In genomic region chr6:97160280-97160679, GRCh38 we compare ENCODE assay signal across 2 cellular contexts.
TF ChIP-seq lines count a peak whose summit lies in the region.

No MANE protein-coding gene starts in this region.

TF ChIP-seq in HepG2, 621 proteins besides CTCF, POLR2A, EP300 and RAD21 (continued from another document):
- TF ChIP-seq, protein P1, sequence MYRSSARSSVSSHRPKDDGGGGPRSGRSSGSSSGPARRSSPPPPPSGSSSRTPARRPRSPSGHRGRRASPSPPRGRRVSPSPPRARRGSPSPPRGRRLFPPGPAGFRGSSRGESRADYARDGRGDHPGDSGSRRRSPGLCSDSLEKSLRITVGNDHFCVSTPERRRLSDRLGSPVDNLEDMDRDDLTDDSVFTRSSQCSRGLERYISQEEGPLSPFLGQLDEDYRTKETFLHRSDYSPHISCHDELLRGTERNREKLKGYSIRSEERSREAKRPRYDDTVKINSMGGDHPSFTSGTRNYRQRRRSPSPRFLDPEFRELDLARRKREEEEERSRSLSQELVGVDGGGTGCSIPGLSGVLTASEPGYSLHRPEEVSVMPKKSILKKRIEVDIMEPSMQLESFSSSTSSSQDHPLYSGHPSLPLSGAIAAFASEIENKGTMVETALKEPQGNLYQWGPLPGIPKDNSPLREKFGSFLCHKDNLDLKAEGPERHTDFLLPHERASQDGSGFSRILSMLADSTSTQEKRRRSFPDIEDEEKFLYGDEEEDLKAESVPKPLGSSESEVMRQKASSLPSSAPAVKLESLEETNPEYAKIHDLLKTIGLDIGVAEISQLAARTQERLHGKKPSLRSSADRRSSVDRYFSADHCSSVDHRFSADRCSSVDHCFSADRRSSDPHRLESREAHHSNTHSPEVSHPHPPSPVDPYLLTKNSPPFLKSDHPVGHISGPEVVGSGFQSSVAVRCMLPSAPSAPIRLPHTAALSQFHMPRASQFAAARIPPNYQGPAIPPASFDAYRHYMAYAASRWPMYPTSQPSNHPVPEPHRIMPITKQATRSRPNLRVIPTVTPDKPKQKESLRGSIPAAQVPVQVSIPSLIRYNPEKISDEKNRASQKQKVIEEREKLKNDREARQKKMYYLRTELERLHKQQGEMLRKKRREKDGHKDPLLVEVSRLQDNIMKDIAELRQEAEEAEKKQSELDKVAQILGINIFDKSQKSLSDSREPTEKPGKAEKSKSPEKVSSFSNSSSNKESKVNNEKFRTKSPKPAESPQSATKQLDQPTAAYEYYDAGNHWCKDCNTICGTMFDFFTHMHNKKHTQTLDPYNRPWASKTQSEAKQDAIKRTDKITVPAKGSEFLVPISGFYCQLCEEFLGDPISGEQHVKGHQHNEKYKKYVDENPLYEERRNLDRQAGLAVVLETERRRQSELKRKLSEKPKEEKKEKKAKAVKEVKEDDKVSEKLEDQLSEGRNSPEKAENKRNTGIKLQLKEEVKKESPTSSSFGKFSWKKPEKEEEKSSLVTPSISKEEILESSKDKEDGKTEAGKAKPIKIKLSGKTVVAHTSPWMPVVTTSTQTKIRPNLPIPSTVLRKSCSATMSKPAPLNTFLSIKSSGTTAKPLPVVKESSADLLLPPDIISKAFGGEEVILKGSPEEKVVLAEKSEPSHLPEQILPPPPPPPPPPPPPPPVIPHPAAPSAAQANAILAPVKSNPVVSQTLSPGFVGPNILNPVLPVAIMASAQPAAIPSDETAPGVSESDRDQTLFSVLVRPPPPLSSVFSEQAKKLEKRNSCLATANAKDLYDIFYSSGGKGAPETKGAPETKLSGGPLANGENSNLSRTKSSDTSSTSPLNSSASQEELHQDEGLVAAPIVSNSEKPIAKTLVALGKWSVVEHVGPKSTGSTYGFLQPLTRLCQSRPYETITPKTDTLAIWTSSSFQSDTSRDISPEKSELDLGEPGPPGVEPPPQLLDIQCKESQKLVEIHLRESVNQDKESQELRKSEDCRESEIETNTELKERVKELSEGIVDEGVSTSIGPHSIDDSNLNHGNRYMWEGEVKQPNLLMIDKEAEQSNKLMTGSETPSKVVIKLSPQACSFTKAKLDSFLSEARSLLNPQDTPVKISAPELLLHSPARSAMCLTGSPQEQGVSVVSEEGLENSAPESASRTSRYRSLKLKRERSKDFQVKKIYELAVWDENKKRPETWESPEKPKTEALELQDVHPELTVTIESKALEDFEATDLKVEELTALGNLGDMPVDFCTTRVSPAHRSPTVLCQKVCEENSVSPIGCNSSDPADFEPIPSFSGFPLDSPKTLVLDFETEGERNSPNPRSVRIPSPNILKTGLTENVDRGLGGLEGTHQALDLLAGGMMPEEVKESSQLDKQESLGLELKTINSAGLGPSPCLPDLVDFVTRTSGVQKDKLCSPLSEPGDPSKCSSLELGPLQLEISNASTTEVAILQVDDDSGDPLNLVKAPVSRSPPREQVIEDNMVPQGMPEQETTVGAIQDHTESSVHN (CRISPR knock-in tag; IDR thresholded peaks at IDR 0.05) = no peak
TF ChIP-seq in HepG2: peak in this region for 1.

TF ChIP-seq in K562, 482 proteins besides CTCF, POLR2A, EP300 and RAD21 (continued from another document and continues in another):
- TF ChIP-seq, protein P2, sequence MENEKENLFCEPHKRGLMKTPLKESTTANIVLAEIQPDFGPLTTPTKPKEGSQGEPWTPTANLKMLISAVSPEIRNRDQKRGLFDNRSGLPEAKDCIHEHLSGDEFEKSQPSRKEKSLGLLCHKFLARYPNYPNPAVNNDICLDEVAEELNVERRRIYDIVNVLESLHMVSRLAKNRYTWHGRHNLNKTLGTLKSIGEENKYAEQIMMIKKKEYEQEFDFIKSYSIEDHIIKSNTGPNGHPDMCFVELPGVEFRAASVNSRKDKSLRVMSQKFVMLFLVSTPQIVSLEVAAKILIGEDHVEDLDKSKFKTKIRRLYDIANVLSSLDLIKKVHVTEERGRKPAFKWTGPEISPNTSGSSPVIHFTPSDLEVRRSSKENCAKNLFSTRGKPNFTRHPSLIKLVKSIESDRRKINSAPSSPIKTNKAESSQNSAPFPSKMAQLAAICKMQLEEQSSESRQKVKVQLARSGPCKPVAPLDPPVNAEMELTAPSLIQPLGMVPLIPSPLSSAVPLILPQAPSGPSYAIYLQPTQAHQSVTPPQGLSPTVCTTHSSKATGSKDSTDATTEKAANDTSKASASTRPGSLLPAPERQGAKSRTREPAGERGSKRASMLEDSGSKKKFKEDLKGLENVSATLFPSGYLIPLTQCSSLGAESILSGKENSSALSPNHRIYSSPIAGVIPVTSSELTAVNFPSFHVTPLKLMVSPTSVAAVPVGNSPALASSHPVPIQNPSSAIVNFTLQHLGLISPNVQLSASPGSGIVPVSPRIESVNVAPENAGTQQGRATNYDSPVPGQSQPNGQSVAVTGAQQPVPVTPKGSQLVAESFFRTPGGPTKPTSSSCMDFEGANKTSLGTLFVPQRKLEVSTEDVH (IDR thresholded peaks at IDR 0.05; ENCODE audit: low read depth, partially characterized antibody) = no peak
- TF ChIP-seq POLR3G (IDR thresholded peaks at IDR 0.05; ENCODE audit: extremely low read depth, insufficient read length, insufficient replicate concordance) (no peak), ATF7 (IDR thresholded peaks at IDR 0.05) (no peak), ZNF174 (CRISPR knock-in tag; IDR thresholded peaks at IDR 0.05) (no peak), ILK (tag; IDR thresholded peaks at IDR 0.05; ENCODE audit: borderline replicate concordance, low read depth) (no peak), LCOR (CRISPR knock-in tag; IDR thresholded peaks at IDR 0.05) (no peak), SOX6 (IDR thresholded peaks at IDR 0.05) (no peak), NCOA4 (IDR thresholded peaks at IDR 0.05; ENCODE audit: partially characterized antibody) (no peak), FOXP4 (CRISPR knock-in tag; IDR thresholded peaks at IDR 0.05; ENCODE audit: borderline replicate concordance) (no peak), MYC (IDR thresholded peaks at IDR 0.05; ENCODE audit: low read depth, low read length) (no peak), MYC (CRISPR knock-in tag; IDR thresholded peaks at IDR 0.05; ENCODE audit: borderline replicate concordance, low read depth) (no peak), SRSF1 (IDR thresholded peaks at IDR 0.05; ENCODE audit: low read depth, low read length) (no peak), ARID1B (IDR thresholded peaks at IDR 0.05) (no peak), RBM25 (IDR thresholded peaks at IDR 0.05; ENCODE audit: low read depth, low read length, severe bottlenecking) (no peak), ZFPM2 (CRISPR knock-in tag; IDR thresholded peaks at IDR 0.05) (no peak), CSDE1 (IDR thresholded peaks at IDR 0.05) (no peak), ZFX (CRISPR knock-in tag; IDR thresholded peaks at IDR 0.05) (no peak), CBFA2T3 (IDR thresholded peaks at IDR 0.05) (no peak), XRCC4 (IDR thresholded peaks at IDR 0.05; ENCODE audit: extremely low read depth, insufficient read depth, insufficient read length) (no peak), RBM22 (IDR thresholded peaks at IDR 0.05; ENCODE audit: low read depth, low read length, poor library complexity, severe bottlenecking) (no peak), GTF3C2 (IDR thresholded peaks at IDR 0.05; ENCODE audit: borderline replicate concordance, extremely low read depth, insufficient read length) (no peak), ZNF134 (CRISPR knock-in tag; conservative IDR thresholded peaks at IDR 0.05) (no peak), ZNF57 (CRISPR knock-in tag; IDR thresholded peaks at IDR 0.05) (no peak), TRIM24 (IDR thresholded peaks at IDR 0.05) (peak in 1 of 2 experiments; percentile 43; a peak in 1 of 4 replicates), SRF (CRISPR knock-in tag; IDR thresholded peaks at IDR 0.05) (no peak), ZNF507 (tag; conservative IDR thresholded peaks at IDR 0.05) (no peak), FOSL1 (tag; conservative IDR thresholded peaks at IDR 0.05) (peak; percentile 59), CBX5 (IDR thresholded peaks at IDR 0.05; ENCODE audit: borderline replicate concordance, low read depth) (peak; percentile 80), ZNF561 (CRISPR knock-in tag; conservative IDR thresholded peaks at IDR 0.05) (no peak), RHOXF2B (CRISPR knock-in tag; conservative IDR thresholded peaks at IDR 0.05) (no peak), SMAD4 (CRISPR knock-in tag; conservative IDR thresholded peaks at IDR 0.05) (no peak), CREB3L1 (IDR thresholded peaks at IDR 0.05; ENCODE audit: borderline replicate concordance, low read depth) (no peak), TBP (optimal IDR thresholded peaks at IDR 0.05; ENCODE audit: low read depth, low read length) (no peak), U2AF2 (optimal IDR thresholded peaks at IDR 0.05; ENCODE audit: low read depth, low read length) (no peak), ATF3 (IDR thresholded peaks at IDR 0.05) (peak; percentile 74), ATF3 (CRISPR knock-in tag; conservative IDR thresholded peaks at IDR 0.05) (no peak), ARHGAP35 (IDR thresholded peaks at IDR 0.05; ENCODE audit: partially characterized antibody) (no peak), JUNB (CRISPR knock-in tag; conservative IDR thresholded peaks at IDR 0.05) (no peak), TAF15 (IDR thresholded peaks at IDR 0.05; ENCODE audit: low read depth, low read length) (no peak), HDGF (IDR thresholded peaks at IDR 0.05) (no peak), KDM1A (IDR thresholded peaks at IDR 0.05) (no peak), VEZF1 (CRISPR knock-in tag; IDR thresholded peaks at IDR 0.05) (no peak)
- TF ChIP-seq, protein P3, sequence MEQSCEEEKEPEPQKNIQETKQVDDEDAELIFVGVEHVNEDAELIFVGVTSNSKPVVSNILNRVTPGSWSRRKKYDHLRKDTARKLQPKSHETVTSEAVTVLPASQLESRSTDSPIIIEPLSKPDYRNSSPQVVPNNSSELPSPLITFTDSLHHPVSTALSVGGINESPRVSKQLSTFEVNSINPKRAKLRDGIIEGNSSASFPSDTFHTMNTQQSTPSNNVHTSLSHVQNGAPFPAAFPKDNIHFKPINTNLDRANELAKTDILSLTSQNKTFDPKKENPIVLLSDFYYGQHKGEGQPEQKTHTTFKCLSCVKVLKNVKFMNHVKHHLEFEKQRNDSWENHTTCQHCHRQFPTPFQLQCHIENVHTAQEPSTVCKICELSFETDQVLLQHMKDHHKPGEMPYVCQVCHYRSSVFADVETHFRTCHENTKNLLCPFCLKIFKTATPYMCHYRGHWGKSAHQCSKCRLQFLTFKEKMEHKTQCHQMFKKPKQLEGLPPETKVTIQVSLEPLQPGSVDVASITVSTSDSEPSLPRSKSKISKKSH (CRISPR knock-in tag; IDR thresholded peaks at IDR 0.05) = no peak
